Comparison of ENCODE assay signal across 38 cellular contexts in genomic region chr15:35975941-35976340, GRCh38.
"Had no signal": no experiment of that assay in that cellular context is flagged by ENCODE, and none has a peak within 500 bp of the region (broad histone marks: within the 10 kb centered on the region; RNA-seq: fewer than 3 reads in every experiment).

No MANE protein-coding gene starts in this region.

- H3K27ac Mint-ChIP-seq: activated naive CD4-positive, alpha-beta T cell treated with anti-CD3 and anti-CD28 coated beads for 36 hours; activated naive CD4-positive, alpha-beta T cell treated with anti-CD3 and anti-CD28 coated beads, Interleukin-2, amount 10 ng/mL, durations not matched to agents 7 days and 5 days; activated naive CD4-positive, alpha-beta T cell treated with anti-CD3 and anti-CD28 coated beads, Interleukin-2, amount 50 U/mL, for 24 hours; activated naive CD4-positive, alpha-beta T cell treated with anti-CD3 and anti-CD28 coated beads, Interleukin-2, amount 50 U/mL, for 72 hours; activated naive CD8-positive, alpha-beta T cell; activated naive CD8-positive, alpha-beta T cell treated with anti-CD3 and anti-CD28 coated beads for 36 hours; activated naive CD8-positive, alpha-beta T cell treated with anti-CD3 and anti-CD28 coated beads, Interleukin-2, amount 10 ng/mL, durations not matched to agents 7 days and 5 days; activated naive CD8-positive, alpha-beta T cell treated with anti-CD3 and anti-CD28 coated beads, Interleukin-2, amount 50 U/mL, for 24 hours; activated T-cell treated with anti-CD3 and anti-CD28 coated beads, Interleukin-2, amount 50 U/mL, for 24 hours; activated T-cell treated with anti-CD3 and anti-CD28 coated beads, Interleukin-2, amount 50 U/mL, for 72 hours; activated T-helper 1 cell treated with anti-CD3 and anti-CD28 coated beads, Interleukin-12 subunit alpha, Interleukin-12 subunit beta, Interleukin-2, Interleukin-4 antibody, amounts not matched to agents 30 ng/mL and 10 ng/mL and 1 ng/mL, durations not matched to agents 14 hours and 24 hours and 36 hours; activated T-helper 17 cell treated with anti-CD3 and anti-CD28 coated beads, Interleukin-2, amount 50 U/mL, for 72 hours; activated T-helper 2 cell treated with anti-CD3 and anti-CD28 coated beads, Interferon-gamma antibody, Interleukin-2, Interleukin-4, amounts not matched to agents 10 μg/mL and 5 μg/mL and 100 μg/mL, durations not matched to agents 14 hours and 24 hours and 36 hours; brain had no signal

- DNase-seq: activated effector memory CD4-positive, alpha-beta T cell treated with anti-CD3 and anti-CD28 coated beads, Interleukin-2, amount 50 U/mL, for 16 hours; activated effector memory CD4-positive, alpha-beta T cell treated with Interleukin-2 at 50 U/mL for 16 hours; activated gamma-delta T cell; activated gamma-delta T cell treated with Interleukin-2 at 50 U/mL for 16 hours; activated naive CD4-positive, alpha-beta T cell; activated naive CD4-positive, alpha-beta T cell treated with anti-CD3 and anti-CD28 coated beads for 36 hours; activated naive CD4-positive, alpha-beta T cell treated with anti-CD3 and anti-CD28 coated beads, Interleukin-2, amount 10 ng/mL, durations not matched to agents 7 days and 5 days; activated naive CD4-positive, alpha-beta T cell treated with anti-CD3 and anti-CD28 coated beads, Interleukin-2, amount 50 U/mL, for 16 hours; activated naive CD4-positive, alpha-beta T cell treated with Interleukin-2 at 50 U/mL for 16 hours; activated naive CD8-positive, alpha-beta T cell treated with anti-CD3 and anti-CD28 coated beads for 36 hours; activated naive CD8-positive, alpha-beta T cell treated with anti-CD3 and anti-CD28 coated beads, Interleukin-2, amount 10 ng/mL, durations not matched to agents 7 days and 5 days; activated naive CD8-positive, alpha-beta T cell treated with anti-CD3 and anti-CD28 coated beads, Interleukin-2, amount 50 U/mL, for 24 hours; activated T-cell treated with anti-CD3 and anti-CD28 coated beads, Interleukin-2, amount 50 U/mL, for 1 hour; activated T-cell treated with anti-CD3 and anti-CD28 coated beads, Interleukin-2, amount 50 U/mL, for 24 hours; activated T-cell treated with anti-CD3 and anti-CD28 coated beads, Interleukin-2, amount 50 U/mL, for 4 hours; activated T-cell treated with anti-CD3 and anti-CD28 coated beads, Interleukin-2, amount 50 U/mL, for 48 hours; activated T-cell treated with anti-CD3 and anti-CD28 coated beads, Interleukin-2, amount 50 U/mL, for 72 hours; adrenal gland; amniotic stem cell; amygdala; anterior cingulate cortex; aorta; body of pancreas; brain microvascular endothelial cell; caudate nucleus; central memory CD4-positive, alpha-beta T cell; cerebellar nuclear complex had no signal

- H3K4me1 ChIP-seq: adrenal gland, body of pancreas, breast epithelium had no signal

- H3K36me3 Mint-ChIP-seq: activated naive CD4-positive, alpha-beta T cell treated with anti-CD3 and anti-CD28 coated beads, Interleukin-2, amount 10 ng/mL, durations not matched to agents 7 days and 5 days; activated naive CD4-positive, alpha-beta T cell treated with anti-CD3 and anti-CD28 coated beads, Interleukin-2, amount 50 U/mL, for 24 hours; activated naive CD4-positive, alpha-beta T cell treated with anti-CD3 and anti-CD28 coated beads, Interleukin-2, amount 50 U/mL, for 72 hours; activated naive CD8-positive, alpha-beta T cell; activated naive CD8-positive, alpha-beta T cell treated with anti-CD3 and anti-CD28 coated beads for 36 hours; activated naive CD8-positive, alpha-beta T cell treated with anti-CD3 and anti-CD28 coated beads, Interleukin-2, amount 10 ng/mL, durations not matched to agents 7 days and 5 days; brain had no signal

- H3K4me3 ChIP-seq: adrenal gland, ascending aorta, body of pancreas, breast epithelium, cardiac muscle cell had no signal

- H3K4me1 Mint-ChIP-seq: activated naive CD4-positive, alpha-beta T cell treated with anti-CD3 and anti-CD28 coated beads, Interleukin-2, amount 10 ng/mL, durations not matched to agents 7 days and 5 days; activated naive CD4-positive, alpha-beta T cell treated with anti-CD3 and anti-CD28 coated beads, Interleukin-2, amount 50 U/mL, for 24 hours; activated naive CD8-positive, alpha-beta T cell treated with anti-CD3 and anti-CD28 coated beads for 36 hours; activated naive CD8-positive, alpha-beta T cell treated with anti-CD3 and anti-CD28 coated beads, Interleukin-2, amount 10 ng/mL, durations not matched to agents 7 days and 5 days; activated naive CD8-positive, alpha-beta T cell treated with anti-CD3 and anti-CD28 coated beads, Interleukin-2, amount 50 U/mL, for 24 hours; activated T-helper 17 cell treated with anti-CD3 and anti-CD28 coated beads, Interleukin-2, amount 50 U/mL, for 72 hours; central memory CD8-positive, alpha-beta T cell had no signal

- H3K36me3 ChIP-seq: adrenal gland, ascending aorta, brain microvascular endothelial cell, breast epithelium, cardiac muscle cell had no signal

- H3K4me3 Mint-ChIP-seq: activated naive CD4-positive, alpha-beta T cell treated with anti-CD3 and anti-CD28 coated beads for 36 hours; activated naive CD4-positive, alpha-beta T cell treated with anti-CD3 and anti-CD28 coated beads, Interleukin-2, amount 10 ng/mL, durations not matched to agents 7 days and 5 days; activated naive CD4-positive, alpha-beta T cell treated with anti-CD3 and anti-CD28 coated beads, Interleukin-2, amount 50 U/mL, for 24 hours; activated naive CD8-positive, alpha-beta T cell; activated naive CD8-positive, alpha-beta T cell treated with anti-CD3 and anti-CD28 coated beads for 36 hours; activated naive CD8-positive, alpha-beta T cell treated with anti-CD3 and anti-CD28 coated beads, Interleukin-2, amount 10 ng/mL, durations not matched to agents 7 days and 5 days; activated naive CD8-positive, alpha-beta T cell treated with anti-CD3 and anti-CD28 coated beads, Interleukin-2, amount 50 U/mL, for 24 hours; activated T-cell treated with anti-CD3 and anti-CD28 coated beads, Interleukin-2, amount 50 U/mL, for 24 hours; activated T-cell treated with anti-CD3 and anti-CD28 coated beads, Interleukin-2, amount 50 U/mL, for 4 hours; activated T-cell treated with anti-CD3 and anti-CD28 coated beads, Interleukin-2, amount 50 U/mL, for 72 hours; activated T-helper 1 cell treated with anti-CD3 and anti-CD28 coated beads, Interleukin-12 subunit alpha, Interleukin-12 subunit beta, Interleukin-2, Interleukin-4 antibody, amounts not matched to agents 30 ng/mL and 10 ng/mL and 1 ng/mL, durations not matched to agents 14 hours and 24 hours and 36 hours; activated T-helper 17 cell treated with anti-CD3 and anti-CD28 coated beads, Interleukin-2, amount 50 U/mL, for 72 hours; brain; central memory CD8-positive, alpha-beta T cell had no signal

- H3K27me3 Mint-ChIP-seq: activated naive CD4-positive, alpha-beta T cell treated with anti-CD3 and anti-CD28 coated beads, Interleukin-2, amount 10 ng/mL, durations not matched to agents 7 days and 5 days; activated naive CD8-positive, alpha-beta T cell treated with anti-CD3 and anti-CD28 coated beads for 36 hours; activated naive CD8-positive, alpha-beta T cell treated with anti-CD3 and anti-CD28 coated beads, Interleukin-2, amount 10 ng/mL, durations not matched to agents 7 days and 5 days; activated naive CD8-positive, alpha-beta T cell treated with anti-CD3 and anti-CD28 coated beads, Interleukin-2, amount 50 U/mL, for 24 hours; activated T-cell treated with anti-CD3 and anti-CD28 coated beads, Interleukin-2, amount 50 U/mL, for 24 hours; activated T-helper 17 cell treated with anti-CD3 and anti-CD28 coated beads, Interleukin-2, amount 50 U/mL, for 72 hours; brain; central memory CD8-positive, alpha-beta T cell had no signal

- H3K9me3 ChIP-seq: adrenal gland, ascending aorta, body of pancreas, breast epithelium had no signal

- H3K27ac ChIP-seq: adrenal gland, ascending aorta, body of pancreas, brain microvascular endothelial cell, breast epithelium, cardiac muscle cell had no signal

- H3K27me3 ChIP-seq: adrenal gland, ascending aorta, body of pancreas, brain microvascular endothelial cell, breast epithelium, cardiac muscle cell had no signal

- H3K9me3 Mint-ChIP-seq: activated naive CD4-positive, alpha-beta T cell treated with anti-CD3 and anti-CD28 coated beads for 36 hours; activated naive CD4-positive, alpha-beta T cell treated with anti-CD3 and anti-CD28 coated beads, Interleukin-2, amount 10 ng/mL, durations not matched to agents 7 days and 5 days; activated naive CD4-positive, alpha-beta T cell treated with anti-CD3 and anti-CD28 coated beads, Interleukin-2, amount 50 U/mL, for 24 hours; activated naive CD4-positive, alpha-beta T cell treated with anti-CD3 and anti-CD28 coated beads, Interleukin-2, amount 50 U/mL, for 72 hours; activated naive CD8-positive, alpha-beta T cell treated with anti-CD3 and anti-CD28 coated beads for 36 hours; activated naive CD8-positive, alpha-beta T cell treated with anti-CD3 and anti-CD28 coated beads, Interleukin-2, amount 50 U/mL, for 24 hours; activated T-cell treated with anti-CD3 and anti-CD28 coated beads, Interleukin-2, amount 50 U/mL, for 24 hours; activated T-cell treated with anti-CD3 and anti-CD28 coated beads, Interleukin-2, amount 50 U/mL, for 4 hours; activated T-helper 1 cell treated with anti-CD3 and anti-CD28 coated beads, Interleukin-12 subunit alpha, Interleukin-12 subunit beta, Interleukin-2, Interleukin-4 antibody, amounts not matched to agents 30 ng/mL and 10 ng/mL and 1 ng/mL, durations not matched to agents 14 hours and 24 hours and 36 hours; activated T-helper 17 cell treated with anti-CD3 and anti-CD28 coated beads, Interleukin-2, amount 50 U/mL, for 72 hours; brain had no signal
